ENCODE assay signal across 1 cellular context in genomic region chr12:93593833-93594232, GRCh38.
TF ChIP-seq lines count a peak whose summit lies in the region.

No MANE protein-coding gene starts in this region.

TF ChIP-seq in HCT116, 20 proteins besides CTCF, POLR2A, EP300 and RAD21:
- TF ChIP-seq ELF1 (IDR thresholded peaks at IDR 0.05; ENCODE audit: borderline replicate concordance, low read depth) (no peak), FOSL1 (IDR thresholded peaks at IDR 0.05; ENCODE audit: low read depth) (no peak), CEBPB (IDR thresholded peaks at IDR 0.05; ENCODE audit: low read depth) (no peak), ZNF274 (IDR thresholded peaks at IDR 0.05; ENCODE audit: low read depth, low read length) (no peak), SIN3A (IDR thresholded peaks at IDR 0.05; ENCODE audit: low read depth) (no peak)
- TF ChIP-seq, protein P1, sequence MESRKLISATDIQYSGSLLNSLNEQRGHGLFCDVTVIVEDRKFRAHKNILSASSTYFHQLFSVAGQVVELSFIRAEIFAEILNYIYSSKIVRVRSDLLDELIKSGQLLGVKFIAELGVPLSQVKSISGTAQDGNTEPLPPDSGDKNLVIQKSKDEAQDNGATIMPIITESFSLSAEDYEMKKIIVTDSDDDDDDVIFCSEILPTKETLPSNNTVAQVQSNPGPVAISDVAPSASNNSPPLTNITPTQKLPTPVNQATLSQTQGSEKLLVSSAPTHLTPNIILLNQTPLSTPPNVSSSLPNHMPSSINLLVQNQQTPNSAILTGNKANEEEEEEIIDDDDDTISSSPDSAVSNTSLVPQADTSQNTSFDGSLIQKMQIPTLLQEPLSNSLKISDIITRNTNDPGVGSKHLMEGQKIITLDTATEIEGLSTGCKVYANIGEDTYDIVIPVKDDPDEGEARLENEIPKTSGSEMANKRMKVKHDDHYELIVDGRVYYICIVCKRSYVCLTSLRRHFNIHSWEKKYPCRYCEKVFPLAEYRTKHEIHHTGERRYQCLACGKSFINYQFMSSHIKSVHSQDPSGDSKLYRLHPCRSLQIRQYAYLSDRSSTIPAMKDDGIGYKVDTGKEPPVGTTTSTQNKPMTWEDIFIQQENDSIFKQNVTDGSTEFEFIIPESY (IDR thresholded peaks at IDR 0.05; ENCODE audit: extremely low read depth, insufficient replicate concordance, low read length), result no peak
